ENCODE assay signal across 1 cellular context in the genomic region with DNA sequence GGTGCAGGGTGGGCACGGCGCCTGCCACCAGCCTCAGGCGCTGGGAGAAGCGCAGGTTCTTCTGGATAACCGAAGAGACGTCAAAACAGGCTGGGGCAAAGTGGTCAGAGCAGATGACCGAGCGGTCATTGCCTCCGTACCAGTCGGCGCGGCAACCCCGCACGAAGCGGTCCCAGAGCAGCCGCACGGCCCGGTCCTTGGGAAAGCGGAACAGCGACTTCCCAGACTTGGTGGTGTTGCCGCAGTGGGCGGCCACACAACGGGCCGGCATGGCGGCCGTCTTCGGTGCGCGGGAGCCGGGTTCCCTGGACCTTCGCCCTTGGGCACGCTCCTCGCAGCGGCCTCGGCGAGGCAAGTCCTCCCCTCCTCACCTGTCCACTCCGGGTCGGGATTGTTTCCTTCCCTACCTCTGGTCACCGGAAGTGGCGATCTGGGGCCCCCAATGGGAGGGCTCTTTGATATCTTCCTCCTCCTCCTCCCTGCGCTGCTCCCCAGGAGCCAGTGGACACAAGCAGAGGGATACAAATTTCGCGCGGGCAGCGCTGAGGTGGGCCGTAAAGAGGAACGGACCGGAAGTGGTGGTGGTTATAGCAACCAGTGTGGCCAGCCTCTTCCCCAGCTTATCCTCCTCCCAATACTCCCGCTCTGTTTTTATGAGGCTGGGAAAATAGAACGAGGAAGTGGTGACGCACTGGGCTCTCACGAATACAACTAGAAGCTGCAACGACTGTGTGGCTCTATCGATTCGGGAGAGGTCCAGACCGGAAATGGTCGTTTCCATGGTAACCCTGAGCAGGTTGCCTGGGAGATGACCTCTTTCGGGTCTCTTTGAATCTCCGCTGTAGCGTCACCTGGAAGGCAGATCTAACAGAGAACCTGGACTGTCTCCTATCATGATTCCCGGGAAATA.
TF ChIP-seq lines count a peak whose summit lies in the region.

A gene with protein sequence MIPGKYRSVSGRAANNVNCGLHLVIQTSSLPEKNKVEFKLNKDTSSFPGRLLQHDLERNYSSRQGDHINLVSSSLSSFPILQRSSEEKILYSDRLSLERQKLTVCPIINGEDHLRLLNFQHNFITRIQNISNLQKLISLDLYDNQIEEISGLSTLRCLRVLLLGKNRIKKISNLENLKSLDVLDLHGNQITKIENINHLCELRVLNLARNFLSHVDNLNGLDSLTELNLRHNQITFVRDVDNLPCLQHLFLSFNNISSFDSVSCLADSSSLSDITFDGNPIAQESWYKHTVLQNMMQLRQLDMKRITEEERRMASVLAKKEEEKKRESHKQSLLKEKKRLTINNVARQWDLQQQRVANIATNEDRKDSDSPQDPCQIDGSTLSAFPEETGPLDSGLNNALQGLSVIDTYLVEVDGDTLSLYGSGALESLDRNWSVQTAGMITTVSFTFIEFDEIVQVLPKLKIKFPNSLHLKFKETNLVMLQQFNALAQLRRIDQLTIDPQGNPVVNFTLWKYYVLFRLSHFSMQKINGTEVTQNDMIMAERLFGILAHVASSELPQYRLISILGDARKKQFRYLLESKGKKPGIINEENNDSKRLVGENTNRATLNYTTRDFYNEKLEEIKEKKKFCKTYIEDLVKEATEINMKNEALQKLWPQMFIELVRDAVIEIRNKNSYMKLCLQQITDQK (plus strand): TSS at position 825 of the 910 bp plus-strand sequence. CDS start 69 bp downstream, at position 894.
Gene THAP10 (minus strand): TSS at position 432 of the 910 bp plus-strand sequence. CDS start 161 bp downstream, at position 271.

TF ChIP-seq in K562, 482 proteins besides CTCF, POLR2A, EP300 and RAD21 (continued from another document):
- peak; percentile 84 to 98 (median 97) for TF ChIP-seq ZBTB11 (CRISPR knock-in tag; IDR thresholded peaks at IDR 0.05)
- TF ChIP-seq, protein P1, sequence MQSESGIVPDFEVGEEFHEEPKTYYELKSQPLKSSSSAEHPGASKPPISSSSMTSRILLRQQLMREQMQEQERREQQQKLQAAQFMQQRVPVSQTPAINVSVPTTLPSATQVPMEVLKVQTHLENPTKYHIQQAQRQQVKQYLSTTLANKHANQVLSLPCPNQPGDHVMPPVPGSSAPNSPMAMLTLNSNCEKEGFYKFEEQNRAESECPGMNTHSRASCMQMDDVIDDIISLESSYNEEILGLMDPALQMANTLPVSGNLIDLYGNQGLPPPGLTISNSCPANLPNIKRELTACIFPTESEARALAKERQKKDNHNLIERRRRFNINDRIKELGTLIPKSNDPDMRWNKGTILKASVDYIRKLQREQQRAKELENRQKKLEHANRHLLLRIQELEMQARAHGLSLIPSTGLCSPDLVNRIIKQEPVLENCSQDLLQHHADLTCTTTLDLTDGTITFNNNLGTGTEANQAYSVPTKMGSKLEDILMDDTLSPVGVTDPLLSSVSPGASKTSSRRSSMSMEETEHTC (IDR thresholded peaks at IDR 0.05) = no peak
- no peak for TF ChIP-seq MCM7 (IDR thresholded peaks at IDR 0.05)
- TF ChIP-seq, protein P2, sequence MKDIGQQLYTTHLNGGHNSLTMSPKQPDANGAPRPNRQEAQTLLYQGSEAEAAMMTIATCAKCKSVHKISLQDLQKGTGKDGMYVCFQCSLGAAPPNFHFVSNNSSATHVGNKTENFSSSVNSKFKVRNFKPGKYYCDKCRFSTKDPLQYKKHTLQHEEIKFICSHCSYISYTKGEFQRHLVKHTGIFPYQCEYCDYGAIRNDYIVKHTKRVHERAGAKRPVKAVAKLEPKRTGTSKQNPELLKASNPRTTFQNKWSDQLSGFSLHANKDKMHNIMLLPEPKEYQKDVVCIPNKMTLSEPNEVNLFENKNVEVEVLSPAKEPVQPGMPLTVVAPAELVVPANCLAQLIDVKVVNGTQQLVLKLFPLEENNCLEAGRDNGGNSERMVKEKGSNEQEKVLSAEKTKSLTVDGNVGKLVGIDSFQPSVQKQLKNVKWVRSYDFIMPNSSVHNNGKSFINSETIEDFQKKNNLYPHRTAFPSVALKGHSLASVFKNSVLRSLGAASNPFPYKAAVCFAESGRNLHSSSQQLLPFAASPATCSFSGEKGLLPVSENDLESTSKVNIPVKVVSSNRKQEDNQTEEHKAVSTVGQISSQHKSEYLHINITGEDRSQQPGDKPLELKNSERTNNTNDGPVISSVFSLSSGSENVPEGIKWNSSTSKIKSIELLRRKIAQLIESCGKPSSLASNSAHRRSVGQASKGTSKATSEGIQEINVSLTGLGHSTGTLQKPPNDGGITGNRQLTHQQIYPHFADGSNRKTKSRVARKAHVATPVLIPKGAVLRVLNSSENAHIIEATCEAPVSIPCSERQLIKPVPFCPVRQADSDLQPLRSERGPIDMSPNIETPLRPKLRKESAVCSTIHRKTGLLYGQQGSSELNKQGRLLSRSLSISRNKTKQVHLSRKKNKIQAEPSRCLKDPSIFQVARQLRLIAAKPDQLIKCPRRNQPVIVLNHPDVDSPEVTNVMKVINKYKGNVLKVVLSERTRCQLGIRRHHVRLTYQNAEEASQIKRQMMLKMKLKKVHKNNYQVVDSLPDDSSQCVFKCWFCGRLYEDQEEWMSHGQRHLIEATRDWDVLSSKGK (CRISPR knock-in tag; IDR thresholded peaks at IDR 0.05) = no peak
- TF ChIP-seq MYNN (IDR thresholded peaks at IDR 0.05) = no peak
- no peak for TF ChIP-seq MYNN (CRISPR knock-in tag; IDR thresholded peaks at IDR 0.05)
- TF ChIP-seq E2F6 (IDR thresholded peaks at IDR 0.05; ENCODE audit: borderline replicate concordance in 1 of 2, extremely low read depth in 1 of 2, insufficient read depth in 1 of 2, insufficient read length in 1 of 2, low read depth in 1 of 2, low read length in 1 of 2, poor library complexity in 1 of 2, severe bottlenecking in 1 of 2) = peak in 1 of 2 experiments; percentile 33
- no peak for TF ChIP-seq ASH1L (IDR thresholded peaks at IDR 0.05; ENCODE audit: borderline replicate concordance, low read depth, partially characterized antibody)
- no peak for TF ChIP-seq DIDO1 (tag; IDR thresholded peaks at IDR 0.05; ENCODE audit: low read depth)
- no peak for TF ChIP-seq SMAD4 (CRISPR knock-in tag; conservative IDR thresholded peaks at IDR 0.05)
- TF ChIP-seq STAG1 (CRISPR knock-in tag; IDR thresholded peaks at IDR 0.05; ENCODE audit: borderline replicate concordance) = no peak
- TF ChIP-seq DDX20 (tag; IDR thresholded peaks at IDR 0.05; ENCODE audit: low read depth) = no peak
